In genomic region chr1:225880636-225881035, GRCh38 we compare ENCODE assay signal across 8 cellular contexts. TPM values are rescaled to one million over a fixed set of nuclear protein-coding genes. Genes with fewer than 3 reads are reported as not detected.
DNase-seq lines count a peak whose midpoint lies in the region; ATAC-seq and TF ChIP-seq lines count a peak whose summit lies in the region.

No MANE protein-coding gene starts in this region.

- H3K4me1 ChIP-seq in esophagus muscularis mucosa = peaks cover 45 to 62% (median 55%) of the 10 kb centered on the region in 4 donors
- peaks cover 5% of the 10 kb centered on the region for H3K4me1 ChIP-seq in parathyroid adenoma
- peaks cover 40% of the 10 kb centered on the region for H3K4me1 ChIP-seq in testis

- TSS peak; percentile 47 for BruUV-seq in Calu3 (replicated peaks; lab: Mats Ljungman, UMichigan)

- H3K9me3 ChIP-seq in esophagus muscularis mucosa (no peaks in the 10 kb centered on the region), parathyroid adenoma (ENCODE audit: control insufficient read depth, low read length) (no peaks in the 10 kb centered on the region), MG63 (no peaks in the 10 kb centered on the region), testis (no peaks in the 10 kb centered on the region)

- H3K27me3 ChIP-seq in esophagus muscularis mucosa = no peaks in the 10 kb centered on the region
- H3K27me3 ChIP-seq in parathyroid adenoma (ENCODE audit: control insufficient read depth, insufficient read depth, low read length) = no peaks in the 10 kb centered on the region
- no peaks in the 10 kb centered on the region for H3K27me3 ChIP-seq in MG63
- H3K27me3 ChIP-seq in testis = no peaks in the 10 kb centered on the region

- TF ChIP-seq CTCF in Calu3 (IDR thresholded peaks at IDR 0.05; ENCODE audit: unreplicated experiment) = no peak
- no peak for TF ChIP-seq CTCF in esophagus muscularis mucosa (IDR thresholded peaks at IDR 0.05)
- no peak for TF ChIP-seq CTCF in parathyroid adenoma (IDR thresholded peaks at IDR 0.05)
- no peak for TF ChIP-seq CTCF in testis (IDR thresholded peaks at IDR 0.05)

- intact Hi-C loops in Calu3 (cut with micrococcal nuclease; ENCODE audit: unreplicated experiment) = no loop called here
- intact Hi-C loops in esophagus muscularis mucosa (cut with DNase I) = no loop called here
- intact Hi-C loops in testis (cut with DNase I; ENCODE audit: low total_unique reads) = no loop called here

- no peaks in the 10 kb centered on the region for H3K9me3 Mint-ChIP-seq in Calu3 (ENCODE audit: low read depth, unreplicated experiment)

- H3K36me3 Mint-ChIP-seq in Calu3 (ENCODE audit: insufficient read depth, unreplicated experiment) = peaks cover 80% of the 10 kb centered on the region

- ATAC-seq in HG02678 (IDR thresholded peaks at IDR 0.05; ENCODE audit: unreplicated experiment) = no peak

- 52% methylated on average over 5 of the region's 5 CpGs for WGBS in esophagus muscularis mucosa
- WGBS in testis, 2 donors = 70 to 75% methylated on average over 4 to 5 of the region's 5 CpGs

- peaks cover 60% of the 10 kb centered on the region for H3K4me1 Mint-ChIP-seq in Calu3 (ENCODE audit: low read depth, unreplicated experiment)

- CTCF ChIA-PET in Calu3 (lab: Charles Lee) = interaction anchor here (1.3 to 2.2 kb wide), 4 partner anchors 16 to 439 kb away, joined by 5 to 15 read pairs (median 6); partner anchors contain the start of gene PYCR2

- TF ChIP-seq POLR2A in esophagus muscularis mucosa (IDR thresholded peaks at IDR 0.05; ENCODE audit: low read depth) = no peak
- no peak for TF ChIP-seq POLR2A in testis (IDR thresholded peaks at IDR 0.05)

- DNase-seq in Calu3 (no peak), OCI-M1 (lab: John Stamatoyannopoulos, UW) (peak; percentile 27), esophagus muscularis mucosa (ENCODE audit: extremely low spot score) (no peak), MG63 (no peak), testis (no peak), dedifferentiated amniotic fluid mesenchymal stem cell (ENCODE audit: extremely low spot score) (no peak)

- peak overlapping the region; percentile 99 for H3K4me2 ChIP-seq in parathyroid adenoma (ENCODE audit: low read length)

- peak overlapping the region; percentile 85 for H3K27ac Mint-ChIP-seq in Calu3 (ENCODE audit: unreplicated experiment)

- H3K4me3 ChIP-seq in esophagus muscularis mucosa (peak overlapping the region; percentile 79 to 98 (median 88)), parathyroid adenoma (ENCODE audit: low read depth, low read length) (no peak overlapping the region), MG63 (no peak overlapping the region), testis (no peak overlapping the region)

- no peak overlapping the region for H2AFZ ChIP-seq in parathyroid adenoma

- no peaks in the 10 kb centered on the region for H3K79me2 ChIP-seq in parathyroid adenoma

- H3K4me3 Mint-ChIP-seq in Calu3 (ENCODE audit: low read depth, unreplicated experiment) = peak overlapping the region; percentile 67

- H3K36me3 ChIP-seq in esophagus muscularis mucosa (peaks cover 0 to 19% (median 15%) of the 10 kb centered on the region in 4 donors), parathyroid adenoma (ENCODE audit: control insufficient read depth, insufficient read depth, low read length) (no peaks in the 10 kb centered on the region), MG63 (peaks cover 9% of the 10 kb centered on the region), testis (ENCODE audit: low read depth, missing control alignments) (no peaks in the 10 kb centered on the region)

- H3K27ac ChIP-seq in esophagus muscularis mucosa (replicated peaks in 1 of 4) = peak overlapping the region; percentile 82 to 92 (median 89)
- no peak overlapping the region for H3K27ac ChIP-seq in parathyroid adenoma
- peak overlapping the region in 1 of 2 donors; percentile 87 for H3K27ac ChIP-seq in testis

- H3K9ac ChIP-seq in parathyroid adenoma = no peak overlapping the region

- no peaks in the 10 kb centered on the region for H3K27me3 Mint-ChIP-seq in Calu3 (ENCODE audit: unreplicated experiment)

- TF ChIP-seq EP300 in esophagus muscularis mucosa (IDR thresholded peaks at IDR 0.05) = no peak

RNA-seq across cellular contexts. Expression of gene TMEM63A, which starts 1.5 kb away (rescaled TPM):
- total RNA-seq in Calu3 (2022) (253 and 303 TPM in 2 replicates), esophagus muscularis mucosa (10 to 100 TPM; 14.6 to 30.7 (median 24.5) TPM), testis (10 to 100 TPM; 46.9 to 51.7 TPM)
- total RNA-seq in MG63 (2014; rRNA removed; shearing (Covaris generic); ENCODE audit: low replicate concordance) = 1.3 and 5.5 TPM in 2 replicates
- polyA plus RNA-seq in testis (ENCODE audit: insufficient read depth, low read depth, low replicate concordance) = 13.6 TPM

RNA-seq across cellular contexts. Expression of gene LEFTY1, which starts 8.3 kb away (rescaled TPM):
- 0.59 TPM in 1 of 2 replicates, not detected in the other for total RNA-seq in Calu3 (2022)
- under 1 TPM in 1 of 4 donors, not detected in 3; 0.33 TPM for total RNA-seq in esophagus muscularis mucosa
- not detected in 2 replicates for total RNA-seq in MG63 (2014; rRNA removed; shearing (Covaris generic); ENCODE audit: low replicate concordance)
- under 1 TPM; 0.63 to 0.87 TPM for total RNA-seq in testis
- polyA plus RNA-seq in testis (ENCODE audit: insufficient read depth, low read depth, low replicate concordance) = 0.90 TPM

RNA-seq across cellular contexts. Expression of gene PYCR2, which starts 43.4 kb away (rescaled TPM):
- total RNA-seq in Calu3 (2022) (81.6 and 91.9 TPM in 2 replicates), esophagus muscularis mucosa (10 to 100 TPM; 37.4 to 73.6 (median 58.2) TPM), testis (10 to 100 TPM; 60.7 to 64.2 TPM)
- total RNA-seq in MG63 (2014; rRNA removed; shearing (Covaris generic); ENCODE audit: low replicate concordance) = 74.2 and 113 TPM in 2 replicates
- 85.3 TPM for polyA plus RNA-seq in testis (ENCODE audit: insufficient read depth, low read depth, low replicate concordance)

Comparison
In these comparisons a context has a peak if more than half of its experiments do, and no peak if none do; other contexts are left out.
1. H3K4me3 ChIP-seq: peak in esophagus muscularis mucosa (4 of 4); none in parathyroid adenoma (single experiment), MG63 (single experiment) and testis (0 of 2).